8 cellular contexts compared by ENCODE assay signal in the genomic region with DNA sequence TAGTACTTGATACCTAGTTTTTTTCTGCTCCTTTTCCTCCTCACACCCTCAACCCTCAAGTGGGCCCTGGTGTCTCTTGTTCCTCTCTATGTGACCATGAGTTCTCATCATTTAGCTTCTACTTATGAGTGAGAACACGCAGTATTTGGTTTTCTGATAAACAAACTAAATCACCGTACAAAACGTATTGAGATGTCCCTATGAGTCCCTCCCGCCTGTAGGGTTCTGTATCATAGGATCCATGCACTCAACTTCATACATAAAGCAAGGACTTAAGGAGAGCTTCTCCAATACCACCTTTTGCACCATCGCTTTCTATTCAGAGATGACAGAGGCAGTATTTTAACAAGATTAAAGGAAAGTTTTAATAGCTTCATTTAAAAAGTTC. TPM values are rescaled to one million over a fixed set of nuclear protein-coding genes. Genes with fewer than 3 reads are reported as not detected.
DNase-seq lines count a peak whose midpoint lies in the region; ATAC-seq and TF ChIP-seq lines count a peak whose summit lies in the region.

No MANE protein-coding gene starts in this region.

- ATAC-seq in GM18867 (IDR thresholded peaks at IDR 0.05; ENCODE audit: unreplicated experiment) (no peak), HG03469 (IDR thresholded peaks at IDR 0.05; ENCODE audit: unreplicated experiment) (no peak)

- H3K9ac ChIP-seq in OCI-LY1 (ENCODE audit: low read length) (peak overlapping the region; percentile 93), endodermal cell (ENCODE audit: extremely low read depth, low read length, poor library complexity, severe bottlenecking) (peak overlapping the region; percentile 95)

- no peaks in the 10 kb centered on the region for H3K9me3 ChIP-seq in OCI-LY1 (ENCODE audit: low read length)
- H3K9me3 ChIP-seq in endodermal cell (ENCODE audit: control insufficient read depth, low read length): no peaks in the 10 kb centered on the region

- H3K9me3 Mint-ChIP-seq in endodermal cell: peaks cover 51% of the 10 kb centered on the region
- H3K9me3 Mint-ChIP-seq in progenitor cell of endocrine pancreas (ENCODE audit: low read depth): peaks cover 10% of the 10 kb centered on the region

- H4K20me1 ChIP-seq in OCI-LY1 (ENCODE audit: insufficient read depth, low read length): no peaks in the 10 kb centered on the region

- H3K27ac ChIP-seq in OCI-LY1 (ENCODE audit: low read depth, low read length, poor library complexity, severe bottlenecking) (no peak overlapping the region), endodermal cell (ENCODE audit: low read depth, low read length) (no peak overlapping the region)

- H3F3A ChIP-seq in OCI-LY1 (ENCODE audit: insufficient read depth, low read length): no peaks in the 10 kb centered on the region

- H3K27ac Mint-ChIP-seq in endodermal cell: no peak overlapping the region
- no peak overlapping the region for H3K27ac Mint-ChIP-seq in progenitor cell of endocrine pancreas

- no peaks in the 10 kb centered on the region for H3K27me3 ChIP-seq in OCI-LY1 (ENCODE audit: insufficient read depth, low read length)
- peaks cover 17% of the 10 kb centered on the region for H3K27me3 ChIP-seq in endodermal cell (ENCODE audit: control insufficient read depth, insufficient read depth, low read length, poor library complexity, severe bottlenecking)

- 0 out of 2 replicates have a peak overlapping the region, but pooled peaks have one; percentile 62 for H2AFZ ChIP-seq in OCI-LY1 (ENCODE audit: low read length)

- 60% methylated on average over 5 of the region's 5 CpGs; no CpG with 5 or more reads in 1 of the 2 experiments for WGBS in endodermal cell (ENCODE audit: insufficient coverage in 1 of 2, insufficient read length in 1 of 2), 2 experiments

- H3K4me1 ChIP-seq in OCI-LY1 (ENCODE audit: insufficient read depth, low read length, severe bottlenecking): peaks cover 44% of the 10 kb centered on the region
- no peaks in the 10 kb centered on the region for H3K4me1 ChIP-seq in endodermal cell (ENCODE audit: control insufficient read depth, insufficient read depth, low read length)

- H3K9me2 ChIP-seq in OCI-LY1 (ENCODE audit: low read depth, low read length): no peaks in the 10 kb centered on the region

- TF ChIP-seq CTCF in GM12875 (IDR thresholded peaks at IDR 0.05; ENCODE audit: borderline replicate concordance, insufficient read depth, low read depth, low read length) (no peak), OCI-LY1 (IDR thresholded peaks at IDR 0.05; ENCODE audit: low read length) (no peak), endodermal cell (conservative IDR thresholded peaks at IDR 0.05) (no peak), progenitor cell of endocrine pancreas (IDR thresholded peaks at IDR 0.05; ENCODE audit: unreplicated experiment) (no peak)

- H3K36me3 ChIP-seq in OCI-LY1 (ENCODE audit: insufficient read depth, low read length): no peaks in the 10 kb centered on the region
- H3K36me3 ChIP-seq in endodermal cell (ENCODE audit: control insufficient read depth, insufficient read depth, low read length): no peaks in the 10 kb centered on the region

- no peak for DNase-seq in endodermal cell
- no peak for DNase-seq in progenitor cell of endocrine pancreas (ENCODE audit: low spot score, unreplicated experiment)
- DNase-seq in NCI-H1436 (lab: John Stamatoyannopoulos, UW): no peak
- no peak for DNase-seq in NCI-H1092 (lab: John Stamatoyannopoulos, UW)

- peaks cover 18% of the 10 kb centered on the region for H3K27me3 Mint-ChIP-seq in endodermal cell (ENCODE audit: insufficient read depth)
- peaks cover 3% of the 10 kb centered on the region for H3K27me3 Mint-ChIP-seq in progenitor cell of endocrine pancreas

- H3K79me2 ChIP-seq in OCI-LY1 (ENCODE audit: insufficient read depth, low read length): peaks cover 33% of the 10 kb centered on the region

- H3K4me1 Mint-ChIP-seq in endodermal cell: peaks cover 15% of the 10 kb centered on the region
- H3K4me1 Mint-ChIP-seq in progenitor cell of endocrine pancreas (ENCODE audit: low read depth): peaks cover 18% of the 10 kb centered on the region

- H3K4me3 ChIP-seq in GM12875 (ENCODE audit: low read depth, low read length): peak overlapping the region; percentile 93
- peak overlapping the region; percentile 95 for H3K4me3 ChIP-seq in OCI-LY1 (ENCODE audit: low read depth, low read length, poor library complexity, severe bottlenecking)
- peak overlapping the region; percentile 91 for H3K4me3 ChIP-seq in endodermal cell (ENCODE audit: low read length)

- peak overlapping the region; percentile 71 for H3K4me2 ChIP-seq in OCI-LY1 (ENCODE audit: low read length)

- H3K4me3 Mint-ChIP-seq in endodermal cell (peak overlapping the region; percentile 86), progenitor cell of endocrine pancreas (ENCODE audit: low read depth) (peak overlapping the region; percentile 89)

- H3K36me3 Mint-ChIP-seq in endodermal cell (ENCODE audit: low read depth) (no peaks in the 10 kb centered on the region), progenitor cell of endocrine pancreas (ENCODE audit: insufficient read depth) (peaks cover 3% of the 10 kb centered on the region)

RNA-seq across cellular contexts. Expression of a gene that starts 0.6 kb away (rescaled TPM):
- total RNA-seq in endodermal cell (10 to 100 TPM; 22.3 to 28.0 TPM), progenitor cell of endocrine pancreas (17.6 and 20.5 TPM in 2 replicates)
- 27.5 TPM for polyA plus RNA-seq in endodermal cell (2013, experiment 1 of 2)
- 24.1 TPM for polyA plus RNA-seq in endodermal cell (2013, experiment 2 of 2)

RNA-seq across cellular contexts. Expression of a gene that starts 35.4 kb away (rescaled TPM):
- total RNA-seq in endodermal cell (1 to 10 TPM; 1.8 to 3.6 TPM), progenitor cell of endocrine pancreas (3.0 and 4.1 TPM in 2 replicates)
- polyA plus RNA-seq in endodermal cell (2013, experiment 1 of 2): 2.6 TPM
- 4.0 TPM for polyA plus RNA-seq in endodermal cell (2013, experiment 2 of 2)

RNA-seq across cellular contexts. Expression of a gene that starts 46.0 kb away (rescaled TPM):
- total RNA-seq in endodermal cell: 10 to 100 TPM; 12.8 to 14.7 TPM
- polyA plus RNA-seq in endodermal cell (2013, experiment 1 of 2): 16.2 TPM
- 13.9 TPM for polyA plus RNA-seq in endodermal cell (2013, experiment 2 of 2)
- 22.6 and 23.4 TPM in 2 replicates for total RNA-seq in progenitor cell of endocrine pancreas

RNA-seq across cellular contexts. Expression of a gene that starts 46.2 kb away (rescaled TPM):
- 10 to 100 TPM; 25.9 to 29.7 TPM for total RNA-seq in endodermal cell
- 23.3 TPM for polyA plus RNA-seq in endodermal cell (2013, experiment 1 of 2)
- 23.1 TPM for polyA plus RNA-seq in endodermal cell (2013, experiment 2 of 2)
- total RNA-seq in progenitor cell of endocrine pancreas: 58.5 and 65.4 TPM in 2 replicates
